ENCODE assay signal across 20 cellular contexts in genomic region chr3:71290301-71290700, GRCh38.
A peak's percentile ranks its signal among the peaks of the same experiment; 100 is the strongest.
DNase-seq lines count a peak whose midpoint lies in the region; ATAC-seq and TF ChIP-seq lines count a peak whose summit lies in the region.
"Had no signal": no experiment of that assay in that cellular context is flagged by ENCODE, and none has a peak within 500 bp of the region (broad histone marks: within the 10 kb centered on the region; RNA-seq: fewer than 3 reads in every experiment).

No MANE protein-coding gene starts in this region.

- peaks cover 50% of the 10 kb centered on the region for H3K36me3 Mint-ChIP-seq in stimulated activated naive CD8-positive, alpha-beta T cell treated with anti-CD3 and anti-CD28 coated beads, Interleukin-15, Interleukin-2, amounts not matched to agents 100 ng/mL and 50 ng/mL, for 24 hours (ENCODE audit: low read depth)
- H3K36me3 Mint-ChIP-seq in T-helper 17 cell (ENCODE audit: low read depth) (peaks cover 4% of the 10 kb centered on the region), chondrocyte (ENCODE audit: low read depth) (peaks cover 7% of the 10 kb centered on the region)
- H3K36me3 Mint-ChIP-seq in stimulated activated naive B cell treated with anti-CD40 and anti-IgM and Interleukin-4, amounts not matched to agents 10 μg/mL and 1 μg/mL and 100 μg/mL, for 72 hours: peaks cover 24 to 40% of the 10 kb centered on the region in 2 donors

- POLR2A ChIA-PET in GM10248 (lab: Yijun Ruan, JAX): no interaction called here

- TF ChIP-seq CTCF in chondrocyte (IDR thresholded peaks at IDR 0.05): no peak
- TF ChIP-seq CTCF in GM10248 (IDR thresholded peaks at IDR 0.05; ENCODE audit: control extremely low read depth, extremely low read depth, low read depth, missing control alignments): no peak

- no peak for ATAC-seq in stimulated activated naive CD8-positive, alpha-beta T cell treated with anti-CD3 and anti-CD28 coated beads, Interleukin-15, amount 100 ng/mL, for 72 hours
- ATAC-seq in T-helper 17 cell: no peak
- no peak for ATAC-seq in stimulated activated naive B cell treated with anti-CD40 and anti-IgM and Interleukin-4, amounts not matched to agents 10 μg/mL and 1 μg/mL and 100 μg/mL, for 72 hours (replicated peaks)

- no peak overlapping the region for H3K4me3 Mint-ChIP-seq in stimulated activated naive CD8-positive, alpha-beta T cell treated with anti-CD3 and anti-CD28 coated beads, Interleukin-15, Interleukin-2, amounts not matched to agents 100 ng/mL and 50 ng/mL, for 24 hours
- no peak overlapping the region for H3K4me3 Mint-ChIP-seq in stimulated activated naive CD8-positive, alpha-beta T cell treated with anti-CD3 and anti-CD28 coated beads, Interleukin-15, amount 100 ng/mL, for 72 hours
- H3K4me3 Mint-ChIP-seq in T-helper 17 cell: no peak overlapping the region
- H3K4me3 Mint-ChIP-seq in chondrocyte (ENCODE audit: unreplicated experiment): no peak overlapping the region
- no peak overlapping the region for H3K4me3 Mint-ChIP-seq in stimulated activated naive B cell treated with anti-CD40 and anti-IgM and Interleukin-4, amounts not matched to agents 10 μg/mL and 1 μg/mL and 100 μg/mL, for 72 hours

- no peaks in the 10 kb centered on the region for H3K9me3 ChIP-seq in T-helper 17 cell (ENCODE audit: control insufficient read depth, low read length, poor library complexity, severe bottlenecking)
- H3K9me3 ChIP-seq: BLaER1, Peyer's patch had no signal

- peak overlapping the region; percentile 62 for H3K27ac Mint-ChIP-seq in stimulated activated naive CD8-positive, alpha-beta T cell treated with anti-CD3 and anti-CD28 coated beads, Interleukin-15, Interleukin-2, amounts not matched to agents 100 ng/mL and 50 ng/mL, for 24 hours
- H3K27ac Mint-ChIP-seq in stimulated activated naive CD8-positive, alpha-beta T cell treated with anti-CD3 and anti-CD28 coated beads, Interleukin-15, amount 100 ng/mL, for 72 hours: peak overlapping the region in 1 of 2 donors; percentile 0
- H3K27ac Mint-ChIP-seq in T-helper 17 cell: peak overlapping the region; percentile 14
- H3K27ac Mint-ChIP-seq in chondrocyte (ENCODE audit: unreplicated experiment): peak overlapping the region; percentile 39
- peak overlapping the region; percentile 81 for H3K27ac Mint-ChIP-seq in stimulated activated naive B cell treated with anti-CD40 and anti-IgM and Interleukin-4, amounts not matched to agents 10 μg/mL and 1 μg/mL and 100 μg/mL, for 72 hours

- no peak for DNase-seq in stimulated activated naive CD8-positive, alpha-beta T cell treated with anti-CD3 and anti-CD28 coated beads, Interleukin-15, amount 100 ng/mL, for 72 hours
- no peak for DNase-seq in T-helper 17 cell
- DNase-seq in chondrocyte (ENCODE audit: low spot score): no peak
- no peak for DNase-seq in stimulated activated naive B cell treated with anti-CD40 and anti-IgM and Interleukin-4, amounts not matched to agents 10 μg/mL and 1 μg/mL and 100 μg/mL, for 72 hours
- no peak for DNase-seq in AG20443 (ENCODE audit: low spot score)
- DNase-seq in ureter (ENCODE audit: low spot score): no peak
- no peak for DNase-seq in GM10248 (ENCODE audit: extremely low spot score)
- DNase-seq: DMS53, EL, GF-D8, IMR-90, MV-4-11, NCI-H1105 treated with DMSO at 0.1 percent for 48 hours, NCI-H2029 treated with DMSO at 0.1 percent for 48 hours, NCI-H2171 treated with DMSO at 0.1 percent for 48 hours, NCI-H446, NCI-H526, Peyer's patch had no signal

- CTCF ChIA-PET in GM10248 (lab: Yijun Ruan, JAX): no interaction called here

- no peaks in the 10 kb centered on the region for H3K9me3 Mint-ChIP-seq in stimulated activated naive CD8-positive, alpha-beta T cell treated with anti-CD3 and anti-CD28 coated beads, Interleukin-15, Interleukin-2, amounts not matched to agents 100 ng/mL and 50 ng/mL, for 24 hours
- no peaks in the 10 kb centered on the region for H3K9me3 Mint-ChIP-seq in stimulated activated naive CD8-positive, alpha-beta T cell treated with anti-CD3 and anti-CD28 coated beads, Interleukin-15, amount 100 ng/mL, for 72 hours
- H3K9me3 Mint-ChIP-seq in chondrocyte (ENCODE audit: low read depth): no peaks in the 10 kb centered on the region
- peaks cover 0 to 2% of the 10 kb centered on the region in 2 donors for H3K9me3 Mint-ChIP-seq in stimulated activated naive B cell treated with anti-CD40 and anti-IgM and Interleukin-4, amounts not matched to agents 10 μg/mL and 1 μg/mL and 100 μg/mL, for 72 hours

- peaks cover 71% of the 10 kb centered on the region for H3K4me1 Mint-ChIP-seq in stimulated activated naive CD8-positive, alpha-beta T cell treated with anti-CD3 and anti-CD28 coated beads, Interleukin-15, Interleukin-2, amounts not matched to agents 100 ng/mL and 50 ng/mL, for 24 hours (ENCODE audit: low read depth)
- peaks cover 85% of the 10 kb centered on the region for H3K4me1 Mint-ChIP-seq in stimulated activated naive CD8-positive, alpha-beta T cell treated with anti-CD3 and anti-CD28 coated beads, Interleukin-15, amount 100 ng/mL, for 72 hours
- H3K4me1 Mint-ChIP-seq in T-helper 17 cell: peaks cover 16% of the 10 kb centered on the region
- peaks cover 29% of the 10 kb centered on the region for H3K4me1 Mint-ChIP-seq in chondrocyte (ENCODE audit: low read depth)
- H3K4me1 Mint-ChIP-seq in stimulated activated naive B cell treated with anti-CD40 and anti-IgM and Interleukin-4, amounts not matched to agents 10 μg/mL and 1 μg/mL and 100 μg/mL, for 72 hours: peaks cover 14 to 38% of the 10 kb centered on the region in 2 donors

- no peaks in the 10 kb centered on the region for H3K27me3 Mint-ChIP-seq in stimulated activated naive CD8-positive, alpha-beta T cell treated with anti-CD3 and anti-CD28 coated beads, Interleukin-15, Interleukin-2, amounts not matched to agents 100 ng/mL and 50 ng/mL, for 24 hours
- no peaks in the 10 kb centered on the region for H3K27me3 Mint-ChIP-seq in stimulated activated naive CD8-positive, alpha-beta T cell treated with anti-CD3 and anti-CD28 coated beads, Interleukin-15, amount 100 ng/mL, for 72 hours
- H3K27me3 Mint-ChIP-seq in T-helper 17 cell: no peaks in the 10 kb centered on the region
- no peaks in the 10 kb centered on the region for H3K27me3 Mint-ChIP-seq in chondrocyte (ENCODE audit: low read depth)
- no peaks in the 10 kb centered on the region for H3K27me3 Mint-ChIP-seq in stimulated activated naive B cell treated with anti-CD40 and anti-IgM and Interleukin-4, amounts not matched to agents 10 μg/mL and 1 μg/mL and 100 μg/mL, for 72 hours
